In genomic region chr18:69786427-69786826, GRCh38 we compare ENCODE assay signal across 3 cellular contexts.
"Had no signal": no experiment of that assay in that cellular context is flagged by ENCODE, and none has a peak within 500 bp of the region (broad histone marks: within the 10 kb centered on the region; RNA-seq: fewer than 3 reads in every experiment).

No MANE protein-coding gene starts in this region.

- DNase-seq: GDM1, GF-D8 had no signal

- ATAC-seq: GM12878 had no signal
